11 cellular contexts compared by ENCODE assay signal in the genomic region with DNA sequence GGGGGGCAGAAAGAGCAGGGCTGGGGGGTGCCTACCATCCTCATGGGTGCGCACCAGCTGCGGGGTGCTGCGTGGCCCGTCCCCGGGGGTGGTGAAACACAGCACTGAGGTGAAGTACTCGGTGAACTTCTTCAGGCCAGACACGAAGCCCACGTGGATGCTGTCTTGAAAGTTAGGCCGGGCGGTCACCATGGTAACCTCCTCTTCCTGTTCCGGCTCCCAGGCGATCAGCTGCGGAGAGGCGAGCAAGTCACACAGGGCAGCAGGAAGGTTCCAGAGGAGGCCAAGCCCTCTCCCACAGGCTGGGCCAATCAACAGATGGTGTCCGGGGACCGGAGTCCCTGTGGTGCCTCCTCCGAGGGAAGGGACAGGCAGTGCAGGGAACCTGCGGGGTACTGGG.
DNase-seq lines count a peak whose midpoint lies in the region; FAIRE-seq and TF ChIP-seq lines count a peak whose summit lies in the region.
"Had no signal": no experiment of that assay in that cellular context is flagged by ENCODE, and none has a peak within 500 bp of the region (broad histone marks: within the 10 kb centered on the region; RNA-seq: fewer than 3 reads in every experiment).

No MANE protein-coding gene starts in this region.

- intact Hi-C loops in vagina (cut with DNase I): no loop called here

- peaks cover 21% of the 10 kb centered on the region for H3K36me3 Mint-ChIP-seq in astrocyte (ENCODE audit: low read depth, unreplicated experiment)

- H3K4me3 Mint-ChIP-seq in astrocyte (ENCODE audit: unreplicated experiment): no peak overlapping the region
- H3K4me3 Mint-ChIP-seq: CD4-positive, alpha-beta T cell had no signal

- WGBS in iPS DF 6.9 (ENCODE audit: insufficient coverage, insufficient read length): no CpG with 5 or more reads among the region's 18 CpGs

- CTCF ChIA-PET in HEK293T (lab: Yijun Ruan, JAX): no interaction called here

- no peak overlapping the region for H3K4me2 ChIP-seq in astrocyte (ENCODE audit: low read length)

- peaks cover 5% of the 10 kb centered on the region for H3K4me1 ChIP-seq in astrocyte (ENCODE audit: insufficient read depth, low read length)
- no peaks in the 10 kb centered on the region; the same call in 1 of the 2 replicates for H3K4me1 ChIP-seq in iPS DF 6.9 (ENCODE audit: control insufficient read depth, insufficient read depth, low read length)
- H3K4me1 ChIP-seq in vagina: no peaks in the 10 kb centered on the region

- H3K27me3 Mint-ChIP-seq in astrocyte (ENCODE audit: low read depth, unreplicated experiment): peaks cover 9% of the 10 kb centered on the region
- H3K27me3 Mint-ChIP-seq: CD4-positive, alpha-beta T cell had no signal

- TF ChIP-seq POLR2A in vagina (IDR thresholded peaks at IDR 0.05): no peak

- no peak for FAIRE-seq in astrocyte (lab: Jason Lieb, UNC)
- no peak for FAIRE-seq in RCC 7860 (lab: Jason Lieb, UNC)

- peak; percentile 76 for DNase-seq in Ammon's horn (ENCODE audit: low spot score)
- peak; percentile 37 for DNase-seq in M059J (ENCODE audit: low read depth)
- no peak for DNase-seq in astrocyte (ENCODE audit: low read depth)
- peak; percentile 18 for DNase-seq in iPS DF 6.9 (ENCODE audit: low read depth, low spot score)
- no peak for DNase-seq in RCC 7860 (ENCODE audit: low spot score)
- DNase-seq in GM10266 (ENCODE audit: extremely low spot score): no peak
- no peak for DNase-seq in HEK293T (ENCODE audit: extremely low spot score)
- DNase-seq in vagina (ENCODE audit: extremely low spot score in 2 of 2): no peak
- DNase-seq: CD4-positive, alpha-beta T cell; effector memory CD4-positive, alpha-beta T cell; NCI-H446 treated with DMSO at 0.1 percent for 48 hours had no signal

- POLR2A ChIA-PET in HEK293T (lab: Yijun Ruan, JAX): no interaction called here

- no peaks in the 10 kb centered on the region for H4K20me1 ChIP-seq in astrocyte (ENCODE audit: insufficient read depth, low read length)

- H3K79me2 ChIP-seq in astrocyte (ENCODE audit: insufficient read depth, low read length): no peaks in the 10 kb centered on the region

- H3K9me3 ChIP-seq in astrocyte (ENCODE audit: insufficient read depth, low read depth, low read length): no peaks in the 10 kb centered on the region
- no peaks in the 10 kb centered on the region for H3K9me3 ChIP-seq in iPS DF 6.9 (ENCODE audit: control insufficient read depth, insufficient read depth, low read length)
- no peaks in the 10 kb centered on the region for H3K9me3 ChIP-seq in vagina

- H3K27ac Mint-ChIP-seq in astrocyte (ENCODE audit: unreplicated experiment): no peak overlapping the region
- H3K27ac Mint-ChIP-seq: CD4-positive, alpha-beta T cell had no signal

- H3K9ac ChIP-seq in astrocyte (ENCODE audit: low read length): no peak overlapping the region

- no peak overlapping the region for H3K27ac ChIP-seq in astrocyte (ENCODE audit: low read depth, low read length)
- H3K27ac ChIP-seq in iPS DF 6.9 (ENCODE audit: low read length): no peak overlapping the region
- no peak overlapping the region for H3K27ac ChIP-seq in vagina

- peaks cover 2% of the 10 kb centered on the region for H3K4me1 Mint-ChIP-seq in astrocyte (ENCODE audit: low read depth, unreplicated experiment)

- H3K36me3 ChIP-seq in astrocyte (ENCODE audit: insufficient read depth, low read length) (no peaks in the 10 kb centered on the region), iPS DF 6.9 (ENCODE audit: control insufficient read depth, insufficient read depth, low read length) (no peaks in the 10 kb centered on the region), vagina (no peaks in the 10 kb centered on the region)

- peaks cover 4% of the 10 kb centered on the region for H3K27me3 ChIP-seq in astrocyte (ENCODE audit: insufficient read depth, low read length)
- H3K27me3 ChIP-seq in iPS DF 6.9 (ENCODE audit: control insufficient read depth, insufficient read depth, low read length): no peaks in the 10 kb centered on the region
- H3K27me3 ChIP-seq in vagina: no peaks in the 10 kb centered on the region

- H3K4me3 ChIP-seq in astrocyte (ENCODE audit: insufficient read depth, low read depth, low read length) (no peak overlapping the region), iPS DF 6.9 (ENCODE audit: low read length) (no peak overlapping the region), vagina (no peak overlapping the region)

- no peak for TF ChIP-seq CTCF in astrocyte (IDR thresholded peaks at IDR 0.05; ENCODE audit: insufficient read depth, low read depth, low read length)
- no peak for TF ChIP-seq CTCF in GM10266 (IDR thresholded peaks at IDR 0.05; ENCODE audit: control insufficient read depth, insufficient read depth, low read depth, missing control alignments)
- TF ChIP-seq CTCF in vagina (IDR thresholded peaks at IDR 0.05): no peak

- H3K9me3 Mint-ChIP-seq in astrocyte (ENCODE audit: unreplicated experiment): no peaks in the 10 kb centered on the region
- H3K9me3 Mint-ChIP-seq: CD4-positive, alpha-beta T cell had no signal

- peak overlapping the region; percentile 41 for H2AFZ ChIP-seq in astrocyte (ENCODE audit: low read depth, low read length)

TF ChIP-seq in HEK293T, 16 proteins besides CTCF, POLR2A, EP300 and RAD21:
- TF ChIP-seq BHLHE40 (IDR thresholded peaks at IDR 0.05; ENCODE audit: borderline replicate concordance) (no peak), SUZ12 (IDR thresholded peaks at IDR 0.05) (no peak), NFRKB (IDR thresholded peaks at IDR 0.05) (no peak), ELF4 (IDR thresholded peaks at IDR 0.05) (no peak), ZNF384 (IDR thresholded peaks at IDR 0.05) (no peak), TARDBP (IDR thresholded peaks at IDR 0.05) (no peak), HDGF (IDR thresholded peaks at IDR 0.05; ENCODE audit: borderline replicate concordance) (no peak), SP1 (IDR thresholded peaks at IDR 0.05) (no peak), FOXA1 (IDR thresholded peaks at IDR 0.05) (no peak), FOXK2 (IDR thresholded peaks at IDR 0.05) (no peak), LEF1 (IDR thresholded peaks at IDR 0.05; ENCODE audit: borderline replicate concordance) (no peak), FOXM1 (IDR thresholded peaks at IDR 0.05; ENCODE audit: borderline replicate concordance) (no peak), L3MBTL2 (conservative IDR thresholded peaks at IDR 0.05) (no peak), CTBP1 (IDR thresholded peaks at IDR 0.05; ENCODE audit: borderline replicate concordance) (no peak)
- TF ChIP-seq, protein P1, sequence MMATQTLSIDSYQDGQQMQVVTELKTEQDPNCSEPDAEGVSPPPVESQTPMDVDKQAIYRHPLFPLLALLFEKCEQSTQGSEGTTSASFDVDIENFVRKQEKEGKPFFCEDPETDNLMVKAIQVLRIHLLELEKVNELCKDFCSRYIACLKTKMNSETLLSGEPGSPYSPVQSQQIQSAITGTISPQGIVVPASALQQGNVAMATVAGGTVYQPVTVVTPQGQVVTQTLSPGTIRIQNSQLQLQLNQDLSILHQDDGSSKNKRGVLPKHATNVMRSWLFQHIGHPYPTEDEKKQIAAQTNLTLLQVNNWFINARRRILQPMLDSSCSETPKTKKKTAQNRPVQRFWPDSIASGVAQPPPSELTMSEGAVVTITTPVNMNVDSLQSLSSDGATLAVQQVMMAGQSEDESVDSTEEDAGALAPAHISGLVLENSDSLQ (IDR thresholded peaks at IDR 0.05): no peak

Comparison
In these comparisons a context has a peak if more than half of its experiments do, and no peak if none do; other contexts are left out.
1. DNase-seq: peak in Ammon's horn (single experiment), M059J (single experiment) and iPS DF 6.9 (single experiment); none in astrocyte (single experiment), RCC 7860 (single experiment), GM10266 (single experiment), HEK293T (single experiment) and vagina (0 of 2).